14 cellular contexts compared by ENCODE assay signal in the genomic region with DNA sequence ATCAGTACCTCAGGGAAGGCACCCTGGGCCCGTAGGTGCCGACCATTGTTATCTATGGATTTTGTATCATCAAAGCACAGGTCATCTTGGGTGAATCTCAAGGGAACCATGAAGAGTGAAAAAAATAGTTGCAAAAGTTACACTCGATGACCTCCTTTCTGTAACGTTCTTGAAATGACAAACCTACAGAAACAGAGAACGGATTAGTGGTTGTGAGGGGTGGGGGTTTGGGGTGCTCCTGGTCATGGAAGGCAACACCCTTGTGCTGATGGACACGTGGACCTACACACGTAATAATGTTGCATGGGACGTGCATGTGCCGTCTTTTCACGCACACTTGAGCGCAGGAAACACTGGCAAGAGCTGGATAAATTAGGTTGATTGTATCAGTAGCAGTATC.
DNase-seq lines count a peak whose midpoint lies in the region; ATAC-seq lines count a peak whose summit lies in the region.
"Had no signal": no experiment of that assay in that cellular context is flagged by ENCODE, and none has a peak within 500 bp of the region (broad histone marks: within the 10 kb centered on the region; RNA-seq: fewer than 3 reads in every experiment).

No MANE protein-coding gene starts in this region.

- no peak overlapping the region for H3K14ac ChIP-seq in neuronal stem cell (ENCODE audit: low read length)

- H3K79me1 ChIP-seq in neuronal stem cell (ENCODE audit: low read depth, low read length), result no peaks in the 10 kb centered on the region

- H4K8ac ChIP-seq in neuronal stem cell (ENCODE audit: low read depth, low read length), result no peak overlapping the region

- no CpG with 5 or more reads among the region's 11 CpGs for WGBS in neuronal stem cell (ENCODE audit: extremely low coverage in 2 of 2, insufficient read length in 2 of 2, insufficient replicate concordance in 1 of 2), 2 donors

- in situ Hi-C loops in HAP-1 (cut with MboI; ENCODE audit: low sequenced_read_pairs), result no loop called here

- H2AFZ ChIP-seq in neuronal stem cell (ENCODE audit: low read length), result no peak overlapping the region

- no peak overlapping the region for H4K91ac ChIP-seq in neuronal stem cell (ENCODE audit: low read depth, low read length, poor library complexity)

- H3K4me1 ChIP-seq in neuronal stem cell (ENCODE audit: control insufficient read depth in 2 of 2, insufficient read depth in 1 of 2, low read depth in 1 of 2, low read length in 2 of 2) (peaks cover 0 to 3% of the 10 kb centered on the region in 2 donors), HAP-1 (no peaks in the 10 kb centered on the region)

- ATAC-seq in GM19023 (IDR thresholded peaks at IDR 0.05; ENCODE audit: unreplicated experiment) (peak; percentile 29), GM21737 (IDR thresholded peaks at IDR 0.05; ENCODE audit: unreplicated experiment) (peak; percentile 41), HG03135 (IDR thresholded peaks at IDR 0.05; ENCODE audit: unreplicated experiment) (peak; percentile 43)
- ATAC-seq: activated CD8-positive, alpha-beta T cell treated with anti-CD3 and anti-CD28 coated beads, Interleukin-2, amount 10 ng/mL, durations not matched to agents 7 days and 5 days had no signal

- no peak for DNase-seq in neuronal stem cell (ENCODE audit: low spot score)
- DNase-seq in HAP-1 (ENCODE audit: low spot score in 2 of 2), result no peak
- no peak for DNase-seq in HCEC 1CT
- DNase-seq in AML-193 (lab: John Stamatoyannopoulos, UW), result no peak
- no peak for DNase-seq in amygdala (lab: John Stamatoyannopoulos, UW)
- DNase-seq: activated CD8-positive, alpha-beta T cell treated with anti-CD3 and anti-CD28 coated beads, Interleukin-2, amount 10 ng/mL, durations not matched to agents 7 days and 5 days; activated naive CD4-positive, alpha-beta T cell; CD4-positive, CD25-positive, alpha-beta regulatory T cell; effector CD4-positive, alpha-beta T cell; Karpas-422; SHP77 treated with DMSO at 0.1 percent for 48 hours had no signal

- H3K27me3 ChIP-seq in neuronal stem cell (ENCODE audit: control insufficient read depth in 3 of 3, insufficient read depth in 3 of 3, low read depth in 1 of 3, low read length in 3 of 3), result no peaks in the 10 kb centered on the region
- H3K27me3 ChIP-seq in HAP-1 (ENCODE audit: low read depth), result no peaks in the 10 kb centered on the region

- no peak overlapping the region for H3K4ac ChIP-seq in neuronal stem cell (ENCODE audit: low read length)

- H2BK5ac ChIP-seq in neuronal stem cell (ENCODE audit: low read length), result no peak overlapping the region

- no peak overlapping the region for H3K27ac ChIP-seq in neuronal stem cell (replicated peaks; ENCODE audit: low read length)

- peak overlapping the region; percentile 25 for H3K23ac ChIP-seq in neuronal stem cell (ENCODE audit: low read depth, low read length, poor library complexity)

- H3K4me3 ChIP-seq in neuronal stem cell (ENCODE audit: low read length in 2 of 2), result no peak overlapping the region
- no peak overlapping the region for H3K4me3 ChIP-seq in HAP-1

- H2AK5ac ChIP-seq in neuronal stem cell (ENCODE audit: low read depth, low read length), result no peak overlapping the region

- no peak overlapping the region for H3K18ac ChIP-seq in neuronal stem cell (ENCODE audit: low read length)

- H3K36me3 ChIP-seq in neuronal stem cell (replicated peaks in 1 of 2; ENCODE audit: control insufficient read depth in 2 of 2, insufficient read depth in 2 of 2, low read length in 2 of 2), result no peaks in the 10 kb centered on the region
- no peaks in the 10 kb centered on the region for H3K36me3 ChIP-seq in HAP-1 (replicated peaks)

- H3K9ac ChIP-seq in neuronal stem cell (ENCODE audit: low read depth, low read length, poor library complexity), result no peak overlapping the region

- no peak overlapping the region for H2BK12ac ChIP-seq in neuronal stem cell (ENCODE audit: low read length)

- no peaks in the 10 kb centered on the region for H3K9me3 ChIP-seq in neuronal stem cell (replicated peaks in 1 of 2; ENCODE audit: control insufficient read depth in 2 of 2, insufficient read depth in 1 of 2, low read depth in 1 of 2, low read length in 2 of 2)
- no peaks in the 10 kb centered on the region for H3K9me3 ChIP-seq in HAP-1

- no peak overlapping the region for H2BK15ac ChIP-seq in neuronal stem cell (ENCODE audit: low read length)

- no peak overlapping the region for H2BK120ac ChIP-seq in neuronal stem cell (ENCODE audit: low read depth, low read length)

- H3K4me2 ChIP-seq in neuronal stem cell (ENCODE audit: insufficient read depth, low read length, poor library complexity, severe bottlenecking), result no peak overlapping the region
